1 cellular context compared by ENCODE assay signal in genomic region chr17:48749621-48750553, GRCh38.
TF ChIP-seq lines count a peak whose summit lies in the region.

No MANE protein-coding gene starts in this region.

TF ChIP-seq in WTC11, 78 proteins besides CTCF, POLR2A, EP300 and RAD21 (continued from another document):
- no peak for TF ChIP-seq USF1 (CRISPR knock-in tag; IDR thresholded peaks at IDR 0.05)
TF ChIP-seq in WTC11: peak in this region for 0.
